ENCODE assay signal across 9 cellular contexts in genomic region chr19:10566408-10566657, GRCh38. TPM values are rescaled to one million over a fixed set of nuclear protein-coding genes. Genes with fewer than 3 reads are reported as not detected.
A peak's percentile ranks its signal among the peaks of the same experiment; 100 is the strongest.
DNase-seq lines count a peak whose midpoint lies in the region; ATAC-seq and TF ChIP-seq lines count a peak whose summit lies in the region.
"Had no signal": no experiment of that assay in that cellular context is flagged by ENCODE, and none has a peak within 500 bp of the region (broad histone marks: within the 10 kb centered on the region; RNA-seq: fewer than 3 reads in every experiment).

No MANE protein-coding gene starts in this region.

- peaks cover 45% of the 10 kb centered on the region for H3K4me1 Mint-ChIP-seq in activated T-helper 1 cell treated with anti-CD3 and anti-CD28 coated beads, Interleukin-12 subunit alpha, Interleukin-12 subunit beta, Interleukin-2, Interleukin-4 antibody, amounts not matched to agents 30 ng/mL and 10 ng/mL and 1 ng/mL, durations not matched to agents 14 hours and 24 hours and 36 hours (ENCODE audit: low read depth)
- H3K4me1 Mint-ChIP-seq in stimulated activated effector memory CD8-positive, alpha-beta T cell treated with anti-CD3 and anti-CD28 coated beads, Interleukin-12 subunit alpha, Interleukin-12 subunit beta, amount 100 ng/mL, for 72 hours, result peaks cover 67% of the 10 kb centered on the region

- H3K27ac ChIP-seq in HEK293 (ENCODE audit: extremely low read depth, low read depth, low read length), result no peak overlapping the region

- no peak for TF ChIP-seq CTCF in HEK293 (tag by site-specific recombination; IDR thresholded peaks at IDR 0.05)

- peaks cover 13% of the 10 kb centered on the region for H3K4me1 ChIP-seq in HEK293 (ENCODE audit: control insufficient read depth, insufficient read depth, low read length)

- peak overlapping the region; percentile 95 for H3K4me3 Mint-ChIP-seq in activated T-helper 1 cell treated with anti-CD3 and anti-CD28 coated beads, Interleukin-12 subunit alpha, Interleukin-12 subunit beta, Interleukin-2, Interleukin-4 antibody, amounts not matched to agents 30 ng/mL and 10 ng/mL and 1 ng/mL, durations not matched to agents 14 hours and 24 hours and 36 hours
- peak overlapping the region; percentile 98 for H3K4me3 Mint-ChIP-seq in stimulated activated effector memory CD8-positive, alpha-beta T cell treated with anti-CD3 and anti-CD28 coated beads, Interleukin-12 subunit alpha, Interleukin-12 subunit beta, amount 100 ng/mL, for 72 hours

- H3K27me3 Mint-ChIP-seq in activated T-helper 1 cell treated with anti-CD3 and anti-CD28 coated beads, Interleukin-12 subunit alpha, Interleukin-12 subunit beta, Interleukin-2, Interleukin-4 antibody, amounts not matched to agents 30 ng/mL and 10 ng/mL and 1 ng/mL, durations not matched to agents 14 hours and 24 hours and 36 hours (ENCODE audit: insufficient read depth), result no peaks in the 10 kb centered on the region

- H3K36me3 ChIP-seq in HEK293 (ENCODE audit: control insufficient read depth in 2 of 2, insufficient read depth in 1 of 2, low read length in 2 of 2), result peaks cover 15 to 19% of the 10 kb centered on the region in 2 experiments; a peak in 2 of 3 replicates

- H3K9me3 ChIP-seq in HEK293 (ENCODE audit: control insufficient read depth, insufficient read depth, low read depth, low read length), result no peaks in the 10 kb centered on the region

- POLR2A ChIA-PET in HEK293 (lab: Yijun Ruan, JAX), result interaction anchor here (0.6 to 1.0 kb wide), 5 partner anchors 11 to 68 kb away, joined by 3 to 5 read pairs (median 3); partner anchors contain the start of gene ATG4D

- CTCF ChIA-PET in HEK293 (lab: Yijun Ruan, JAX), result interaction anchor here (0.5 to 1.1 kb wide), 6 partner anchors 14 to 306 kb away, joined by 3 to 5 read pairs (median 4); no protein-coding TSS in a partner anchor

- DNase-seq in activated T-helper 1 cell treated with anti-CD3 and anti-CD28 coated beads, Interleukin-12 subunit alpha, Interleukin-12 subunit beta, Interleukin-2, Interleukin-4 antibody, amounts not matched to agents 30 ng/mL and 10 ng/mL and 1 ng/mL, durations not matched to agents 14 hours and 24 hours and 36 hours (ENCODE audit: low spot score), result no peak
- no peak for DNase-seq in stimulated activated effector memory CD8-positive, alpha-beta T cell treated with anti-CD3 and anti-CD28 coated beads, Interleukin-12 subunit alpha, Interleukin-12 subunit beta, amount 100 ng/mL, for 72 hours (ENCODE audit: low spot score in 2 of 2)
- DNase-seq in NOMO-1 treated with DMSO at 0.1 percent for 48 hours (lab: John Stamatoyannopoulos, UW; ENCODE audit: unreplicated experiment), result no peak
- no peak for DNase-seq in nucleus accumbens (lab: John Stamatoyannopoulos, UW)
- no peak for DNase-seq in NCI-H1436 (lab: John Stamatoyannopoulos, UW)

- H3K36me3 Mint-ChIP-seq in activated T-helper 1 cell treated with anti-CD3 and anti-CD28 coated beads, Interleukin-12 subunit alpha, Interleukin-12 subunit beta, Interleukin-2, Interleukin-4 antibody, amounts not matched to agents 30 ng/mL and 10 ng/mL and 1 ng/mL, durations not matched to agents 14 hours and 24 hours and 36 hours (ENCODE audit: low read depth), result peaks cover 27% of the 10 kb centered on the region
- H3K36me3 Mint-ChIP-seq in stimulated activated effector memory CD8-positive, alpha-beta T cell treated with anti-CD3 and anti-CD28 coated beads, Interleukin-12 subunit alpha, Interleukin-12 subunit beta, amount 100 ng/mL, for 72 hours, result peaks cover 75% of the 10 kb centered on the region

- peak overlapping the region; percentile 96 for H3K27ac Mint-ChIP-seq in activated T-helper 1 cell treated with anti-CD3 and anti-CD28 coated beads, Interleukin-12 subunit alpha, Interleukin-12 subunit beta, Interleukin-2, Interleukin-4 antibody, amounts not matched to agents 30 ng/mL and 10 ng/mL and 1 ng/mL, durations not matched to agents 14 hours and 24 hours and 36 hours
- peak overlapping the region; percentile 93 for H3K27ac Mint-ChIP-seq in stimulated activated effector memory CD8-positive, alpha-beta T cell treated with anti-CD3 and anti-CD28 coated beads, Interleukin-12 subunit alpha, Interleukin-12 subunit beta, amount 100 ng/mL, for 72 hours

- intact Hi-C loops in activated T-helper 1 cell treated with anti-CD3 and anti-CD28 coated beads, Interleukin-12 subunit alpha, Interleukin-12 subunit beta, Interleukin-2, Interleukin-4 antibody, amounts not matched to agents 30 ng/mL and 10 ng/mL and 1 ng/mL, durations not matched to agents 14 hours and 24 hours and 36 hours (cut with micrococcal nuclease), result loop anchor here (1.0 to 5.0 kb wide), 11 partner anchors 88 to 531 kb away; partner anchors contain the start of genes CARM1, DNMT1, ICAM1 and ILF3

- ATAC-seq in stimulated activated effector memory CD8-positive, alpha-beta T cell treated with anti-CD3 and anti-CD28 coated beads, Interleukin-12 subunit alpha, Interleukin-12 subunit beta, amount 100 ng/mL, for 72 hours, result no peak
- ATAC-seq in GM21381 (IDR thresholded peaks at IDR 0.05; ENCODE audit: unreplicated experiment), result no peak

- H3K4me3 ChIP-seq in HEK293 (ENCODE audit: low read depth, low read length) (peak overlapping the region; percentile 92), iPS-11a (ENCODE audit: low read depth, low read length) (peak overlapping the region; percentile 27)

- no peaks in the 10 kb centered on the region for H3K9me3 Mint-ChIP-seq in activated T-helper 1 cell treated with anti-CD3 and anti-CD28 coated beads, Interleukin-12 subunit alpha, Interleukin-12 subunit beta, Interleukin-2, Interleukin-4 antibody, amounts not matched to agents 30 ng/mL and 10 ng/mL and 1 ng/mL, durations not matched to agents 14 hours and 24 hours and 36 hours
- H3K9me3 Mint-ChIP-seq in stimulated activated effector memory CD8-positive, alpha-beta T cell treated with anti-CD3 and anti-CD28 coated beads, Interleukin-12 subunit alpha, Interleukin-12 subunit beta, amount 100 ng/mL, for 72 hours, result no peaks in the 10 kb centered on the region

TF ChIP-seq in HEK293, 187 proteins besides CTCF, POLR2A, EP300 and RAD21:
- TF ChIP-seq PRDM10 (tag by site-specific recombination; IDR thresholded peaks at IDR 0.05) (peak; percentile 71), ZNF530 (tag by site-specific recombination; IDR thresholded peaks at IDR 0.05; ENCODE audit: low read depth) (no peak), MYNN (tag by site-specific recombination; IDR thresholded peaks at IDR 0.05; ENCODE audit: borderline replicate concordance) (no peak)

RNA-seq across cellular contexts. Expression of gene KRI1, which starts 0.5 kb away (rescaled TPM):
- 91.1 and 91.8 TPM in 2 replicates for total RNA-seq in activated T-helper 1 cell treated with anti-CD3 and anti-CD28 coated beads, Interleukin-12 subunit alpha, Interleukin-12 subunit beta, Interleukin-2, Interleukin-4 antibody, amounts not matched to agents 30 ng/mL and 10 ng/mL and 1 ng/mL, durations not matched to agents 14 hours and 24 hours and 36 hours

RNA-seq across cellular contexts. Expression of gene CDKN2D, which starts 2.4 kb away (rescaled TPM):
- total RNA-seq in activated T-helper 1 cell treated with anti-CD3 and anti-CD28 coated beads, Interleukin-12 subunit alpha, Interleukin-12 subunit beta, Interleukin-2, Interleukin-4 antibody, amounts not matched to agents 30 ng/mL and 10 ng/mL and 1 ng/mL, durations not matched to agents 14 hours and 24 hours and 36 hours, result 40.1 and 42.1 TPM in 2 replicates

RNA-seq across cellular contexts. Expression of gene AP1M2, which starts 20.8 kb away (rescaled TPM):
- total RNA-seq in activated T-helper 1 cell treated with anti-CD3 and anti-CD28 coated beads, Interleukin-12 subunit alpha, Interleukin-12 subunit beta, Interleukin-2, Interleukin-4 antibody, amounts not matched to agents 30 ng/mL and 10 ng/mL and 1 ng/mL, durations not matched to agents 14 hours and 24 hours and 36 hours, result not detected in 2 replicates

RNA-seq across cellular contexts. Expression of gene ATG4D, which starts 22.6 kb away (rescaled TPM):
- total RNA-seq in activated T-helper 1 cell treated with anti-CD3 and anti-CD28 coated beads, Interleukin-12 subunit alpha, Interleukin-12 subunit beta, Interleukin-2, Interleukin-4 antibody, amounts not matched to agents 30 ng/mL and 10 ng/mL and 1 ng/mL, durations not matched to agents 14 hours and 24 hours and 36 hours, result 37.3 and 40.7 TPM in 2 replicates

RNA-seq across cellular contexts. Expression of gene S1PR5, which starts 49.1 kb away (rescaled TPM):
- not detected in 2 replicates for total RNA-seq in activated T-helper 1 cell treated with anti-CD3 and anti-CD28 coated beads, Interleukin-12 subunit alpha, Interleukin-12 subunit beta, Interleukin-2, Interleukin-4 antibody, amounts not matched to agents 30 ng/mL and 10 ng/mL and 1 ng/mL, durations not matched to agents 14 hours and 24 hours and 36 hours
- total RNA-seq: renal cortical epithelial cell had no signal
